In genomic region chr1:145785481-145785880, GRCh38 we compare ENCODE assay signal across 13 cellular contexts. TPM values are rescaled to one million over a fixed set of nuclear protein-coding genes. Genes with fewer than 3 reads are reported as not detected.
DNase-seq lines count a peak whose midpoint lies in the region; ATAC-seq, FAIRE-seq and TF ChIP-seq lines count a peak whose summit lies in the region.
"Had no signal": no experiment of that assay in that cellular context is flagged by ENCODE, and none has a peak within 500 bp of the region (broad histone marks: within the 10 kb centered on the region; RNA-seq: fewer than 3 reads in every experiment).

No MANE protein-coding gene starts in this region.

- POLR2A ChIA-PET in HepG2 (lab: Yijun Ruan, JAX): interaction anchor here (1.1 kb wide), 1 partner anchor 39 kb away, joined by 3 read pairs; the partner anchor contains the start of genes POLR3C and RNF115

- H3K27me3 ChIP-seq in right lobe of liver (no peaks in the 10 kb centered on the region), HepG2 (ENCODE audit: control insufficient read depth in 1 of 2, insufficient read depth in 2 of 2, low read length in 2 of 2) (no peaks in the 10 kb centered on the region; a peak in 1 of 5 replicates)

- H3K4me1 ChIP-seq in right lobe of liver: peaks cover 0 to 12% (median 3%) of the 10 kb centered on the region in 4 donors
- H3K4me1 ChIP-seq in HepG2 (ENCODE audit: insufficient read depth, low read length): peaks cover 12% of the 10 kb centered on the region
- peaks cover 9% of the 10 kb centered on the region for H3K4me1 ChIP-seq in mucosa of descending colon (ENCODE audit: low read depth)

- no peak overlapping the region for H3K9ac ChIP-seq in HepG2 (ENCODE audit: insufficient read depth, low read depth, low read length)

- no peaks in the 10 kb centered on the region for H3K9me3 ChIP-seq in right lobe of liver
- H3K9me3 ChIP-seq in HepG2 (ENCODE audit: low read length): no peaks in the 10 kb centered on the region
- H3K9me3 ChIP-seq in mucosa of descending colon: no peaks in the 10 kb centered on the region

- H3K36me3 ChIP-seq in right lobe of liver: no peaks in the 10 kb centered on the region
- peaks cover 5 to 6% of the 10 kb centered on the region in 2 experiments; a peak in 4 of 5 replicates for H3K36me3 ChIP-seq in HepG2 (replicated peaks in 1 of 2; ENCODE audit: control insufficient read depth in 1 of 2, insufficient read depth in 2 of 2, low read length in 2 of 2)
- no peaks in the 10 kb centered on the region for H3K36me3 ChIP-seq in mucosa of descending colon (ENCODE audit: low read depth)

- TF ChIP-seq POLR2A in right lobe of liver (IDR thresholded peaks at IDR 0.05): no peak
- no peak for TF ChIP-seq POLR2A in HepG2 (IDR thresholded peaks at IDR 0.05; ENCODE audit: insufficient read depth in 1 of 2, low read depth in 2 of 2, low read length in 2 of 2)

- no peaks in the 10 kb centered on the region for H4K20me1 ChIP-seq in HepG2 (ENCODE audit: insufficient read depth, low read length)

- BruUV-seq in HepG2 (replicated peaks; lab: Mats Ljungman, UMichigan): no TSS peak

- DNase-seq in right lobe of liver (no peak), HepG2 (ENCODE audit: low spot score) (no peak), choroid plexus epithelial cell (ENCODE audit: low read depth) (peak; percentile 42), mucosa of descending colon (no peak), GDM1 (lab: John Stamatoyannopoulos, UW) (no peak), SIG-M5 treated with dmso at 0.1 percent for 504 hours (lab: John Stamatoyannopoulos, UW; ENCODE audit: unreplicated experiment) (no peak), HPDE6-E6E7 (ENCODE audit: extremely low spot score) (no peak)
- DNase-seq in stimulated activated naive CD4-positive, alpha-beta T cell (lab: John Stamatoyannopoulos, UW): no peak
- DNase-seq: cortex of kidney; NCI-H187; stimulated activated CD4-positive, alpha-beta T cell treated with anti-CD3 and anti-CD28 coated beads, Interleukin-4, amount 100 ng/mL, for 24 hours; WERI-Rb-1 had no signal

- TF ChIP-seq EP300 in HepG2 (IDR thresholded peaks at IDR 0.05; ENCODE audit: low read depth in 2 of 2, low read length in 2 of 2): no peak
- no peak for TF ChIP-seq EP300 in HepG2 (CRISPR knock-in tag; IDR thresholded peaks at IDR 0.05; ENCODE audit: borderline replicate concordance)

- H2AFZ ChIP-seq in HepG2 (ENCODE audit: low read length): no peak overlapping the region

- intact Hi-C loops in right lobe of liver (cut with DNase I): no loop called here
- intact Hi-C loops in HepG2 (cut with micrococcal nuclease; ENCODE audit: unreplicated experiment): no loop called here
- intact Hi-C loops in mucosa of descending colon (cut with DNase I, micrococcal nuclease): no loop called here

- H3K27ac ChIP-seq in right lobe of liver: peak overlapping the region in 1 of 3 donors; percentile 57
- no peak overlapping the region for H3K27ac ChIP-seq in HepG2 (ENCODE audit: extremely low read length, insufficient read depth, low read length)
- H3K27ac ChIP-seq: WERI-Rb-1 had no signal

- WGBS in right lobe of liver (ENCODE audit: insufficient coverage, low coverage, low lambda C conversion rate, missing lambda C conversion rate): 70% methylated on average over 2 of the region's 2 CpGs
- 76% methylated on average over 2 of the region's 2 CpGs for WGBS in HepG2 (ENCODE audit: low lambda C conversion rate)

- CTCF ChIA-PET in HepG2 (lab: Yijun Ruan, JAX; ENCODE audit: low intra/inter-chr PET ratio, low total read pairs): no interaction called here

- in situ Hi-C loops in HepG2 (cut with HindIII; ENCODE audit: extremely low pct_ligation_motif_present, low pct_unique_long_range_greater_than_20kb): no loop called here

- TF ChIP-seq CTCF in right lobe of liver (IDR thresholded peaks at IDR 0.05) (no peak), HepG2 (CRISPR knock-in tag; IDR thresholded peaks at IDR 0.05) (no peak), choroid plexus epithelial cell (conservative IDR thresholded peaks at IDR 0.05; ENCODE audit: low read depth, low read length) (no peak), mucosa of descending colon (IDR thresholded peaks at IDR 0.05) (no peak)

- H3K4me3 ChIP-seq in right lobe of liver: no peak overlapping the region
- H3K4me3 ChIP-seq in HepG2 (replicated peaks in 1 of 3; ENCODE audit: insufficient read depth in 1 of 3, low read depth in 2 of 3, low read length in 3 of 3): no peak overlapping the region
- no peak overlapping the region for H3K4me3 ChIP-seq in choroid plexus epithelial cell (ENCODE audit: low read depth, low read length)
- no peak overlapping the region for H3K4me3 ChIP-seq in mucosa of descending colon

- ATAC-seq in right lobe of liver: peak in 3 of 4 donors; percentile 28 to 67 (median 48)
- ATAC-seq in HepG2: no peak
- peak; percentile 75 for ATAC-seq in mucosa of descending colon

- no peak for TF ChIP-seq RAD21 in HepG2 (CRISPR knock-in tag; IDR thresholded peaks at IDR 0.05)

- no peak overlapping the region for H3K4me2 ChIP-seq in HepG2 (ENCODE audit: low read depth, low read length)

- no peaks in the 10 kb centered on the region for H3K79me2 ChIP-seq in HepG2 (ENCODE audit: insufficient read depth, low read length)

- FAIRE-seq in HepG2 (lab: Jason Lieb, UNC): no peak
- FAIRE-seq: HTR-8/SVneo had no signal

RNA-seq across cellular contexts. Expression of gene RNF115, which starts 38.4 kb away (rescaled TPM):
- total RNA-seq in right lobe of liver (10 to 100 TPM in 2 of 6 experiments, 1 to 10 TPM in 4; 5.3 to 10.3 (median 8.0) TPM), HepG2 (2016; rRNA removed; fragmentation: Illumina TruSeq; extraction: Trizol) (7.8 and 10.1 TPM in 2 replicates), mucosa of descending colon (10 to 100 TPM in 1 of 3 donors, 1 to 10 TPM in 2; 8.3 to 13.6 (median 8.8) TPM)
- 2.2 and 2.4 TPM in 2 replicates for total RNA-seq in HepG2 (2016; cell fraction: cytosol; rRNA removed; fragmentation: Illumina TruSeq; extraction: Trizol; ENCODE audit: low read depth)
- 8.6 and 9.5 TPM in 2 replicates for total RNA-seq in HepG2 (2016; cell fraction: insoluble cytoplasmic fraction; rRNA removed; fragmentation: Illumina TruSeq; extraction: Trizol)
- total RNA-seq in HepG2 (2016; cell fraction: membrane; rRNA removed; fragmentation: Illumina TruSeq; extraction: Trizol): 6.1 and 6.2 TPM in 2 replicates
- total RNA-seq in HepG2 (2016; cell fraction: nucleus; rRNA removed; fragmentation: Illumina TruSeq; extraction: Trizol): 10.9 and 11.6 TPM in 2 replicates
- 4.6 and 6.0 TPM in 2 replicates for polyA plus RNA-seq in HepG2 (2011; rRNA removed)
- polyA plus RNA-seq in HepG2 (2011; cell fraction: cytosol; rRNA removed): 2.3 and 3.0 TPM in 2 replicates
- polyA plus RNA-seq in HepG2 (2011; cell fraction: nucleus; rRNA removed): 3.0 and 4.1 TPM in 2 replicates
- polyA plus RNA-seq in HepG2 (2012): 4.1 and 5.7 TPM in 2 replicates
- polyA plus RNA-seq in HepG2 (2016; cell fraction: cytosol; fragmentation: Illumina TruSeq; extraction: Trizol; ENCODE audit: low read depth): 2.9 and 3.4 TPM in 2 replicates
- 11.8 and 12.2 TPM in 2 replicates for polyA plus RNA-seq in HepG2 (2016; cell fraction: insoluble cytoplasmic fraction; fragmentation: Illumina TruSeq; extraction: Trizol; ENCODE audit: low read depth)
- polyA plus RNA-seq in HepG2 (2016; cell fraction: membrane; fragmentation: Illumina TruSeq; extraction: Trizol; ENCODE audit: low read depth): 7.2 and 8.6 TPM in 2 replicates
- 15.3 and 16.4 TPM in 2 replicates for polyA plus RNA-seq in HepG2 (2016; cell fraction: nucleus; fragmentation: Illumina TruSeq; extraction: Trizol; ENCODE audit: insufficient read depth, low read depth)
- 3.6 and 12.3 TPM in 2 replicates for polyA minus RNA-seq in HepG2 (2011; rRNA and poly(A)+ RNA removed; ENCODE audit: low replicate concordance)
- polyA minus RNA-seq in HepG2 (2011; cell fraction: cytosol; rRNA and poly(A)+ RNA removed): 2.1 and 2.6 TPM in 2 replicates
- 11.2 and 12.9 TPM in 2 replicates for polyA minus RNA-seq in HepG2 (2011; cell fraction: nucleus; rRNA and poly(A)+ RNA removed)

RNA-seq across cellular contexts. Expression of gene POLR3C, which starts 38.5 kb away (rescaled TPM):
- 10 to 100 TPM in 3 of 6 experiments, 1 to 10 TPM in 3; 7.7 to 17.0 (median 11.2) TPM for total RNA-seq in right lobe of liver
- total RNA-seq in HepG2 (2016; rRNA removed; fragmentation: Illumina TruSeq; extraction: Trizol): 24.3 TPM in 2 replicates
- 11.5 and 13.9 TPM in 2 replicates for total RNA-seq in HepG2 (2016; cell fraction: cytosol; rRNA removed; fragmentation: Illumina TruSeq; extraction: Trizol; ENCODE audit: low read depth)
- 22.9 and 26.4 TPM in 2 replicates for total RNA-seq in HepG2 (2016; cell fraction: insoluble cytoplasmic fraction; rRNA removed; fragmentation: Illumina TruSeq; extraction: Trizol)
- 14.2 and 15.1 TPM in 2 replicates for total RNA-seq in HepG2 (2016; cell fraction: membrane; rRNA removed; fragmentation: Illumina TruSeq; extraction: Trizol)
- total RNA-seq in HepG2 (2016; cell fraction: nucleus; rRNA removed; fragmentation: Illumina TruSeq; extraction: Trizol): 16.6 and 16.7 TPM in 2 replicates
- 15.0 and 15.5 TPM in 2 replicates for polyA plus RNA-seq in HepG2 (2011; rRNA removed)
- 13.3 and 17.9 TPM in 2 replicates for polyA plus RNA-seq in HepG2 (2011; cell fraction: cytosol; rRNA removed)
- 23.1 and 24.9 TPM in 2 replicates for polyA plus RNA-seq in HepG2 (2011; cell fraction: nucleus; rRNA removed)
- 14.2 and 14.7 TPM in 2 replicates for polyA plus RNA-seq in HepG2 (2012)
- 6.9 and 9.5 TPM in 2 replicates for polyA plus RNA-seq in HepG2 (2016; cell fraction: cytosol; fragmentation: Illumina TruSeq; extraction: Trizol; ENCODE audit: low read depth)
- polyA plus RNA-seq in HepG2 (2016; cell fraction: insoluble cytoplasmic fraction; fragmentation: Illumina TruSeq; extraction: Trizol; ENCODE audit: low read depth): 28.8 and 29.9 TPM in 2 replicates
- 9.7 and 12.5 TPM in 2 replicates for polyA plus RNA-seq in HepG2 (2016; cell fraction: membrane; fragmentation: Illumina TruSeq; extraction: Trizol; ENCODE audit: low read depth)
- 24.4 and 27.3 TPM in 2 replicates for polyA plus RNA-seq in HepG2 (2016; cell fraction: nucleus; fragmentation: Illumina TruSeq; extraction: Trizol; ENCODE audit: insufficient read depth, low read depth)
- polyA minus RNA-seq in HepG2 (2011; rRNA and poly(A)+ RNA removed; ENCODE audit: low replicate concordance): 22.4 and 66.8 TPM in 2 replicates
- polyA minus RNA-seq in HepG2 (2011; cell fraction: cytosol; rRNA and poly(A)+ RNA removed): 8.3 and 13.6 TPM in 2 replicates
- polyA minus RNA-seq in HepG2 (2011; cell fraction: nucleus; rRNA and poly(A)+ RNA removed): 24.7 and 35.2 TPM in 2 replicates
- 10 to 100 TPM; 17.5 to 24.0 (median 23.0) TPM for total RNA-seq in mucosa of descending colon

RNA-seq across cellular contexts. Expression of gene NUDT17, which starts 59.9 kb away (rescaled TPM):
- 1 to 10 TPM in 3 of 6 experiments, under 1 TPM in 3; 0.51 to 2.2 (median 1.0) TPM for total RNA-seq in right lobe of liver
- 2.6 TPM in 2 replicates for total RNA-seq in HepG2 (2016; rRNA removed; fragmentation: Illumina TruSeq; extraction: Trizol)
- 0.18 and 0.81 TPM in 2 replicates for total RNA-seq in HepG2 (2016; cell fraction: cytosol; rRNA removed; fragmentation: Illumina TruSeq; extraction: Trizol; ENCODE audit: low read depth)
- total RNA-seq in HepG2 (2016; cell fraction: insoluble cytoplasmic fraction; rRNA removed; fragmentation: Illumina TruSeq; extraction: Trizol): 1.8 and 2.7 TPM in 2 replicates
- total RNA-seq in HepG2 (2016; cell fraction: membrane; rRNA removed; fragmentation: Illumina TruSeq; extraction: Trizol): 1.2 and 1.3 TPM in 2 replicates
- 2.6 and 4.1 TPM in 2 replicates for total RNA-seq in HepG2 (2016; cell fraction: nucleus; rRNA removed; fragmentation: Illumina TruSeq; extraction: Trizol)
- polyA plus RNA-seq in HepG2 (2011; rRNA removed): 5.7 and 5.8 TPM in 2 replicates
- polyA plus RNA-seq in HepG2 (2011; cell fraction: cytosol; rRNA removed): 3.2 and 4.8 TPM in 2 replicates
- polyA plus RNA-seq in HepG2 (2011; cell fraction: nucleus; rRNA removed): 17.3 and 18.1 TPM in 2 replicates
- polyA plus RNA-seq in HepG2 (2012): 2.8 and 3.1 TPM in 2 replicates
- 0.42 and 0.78 TPM in 2 replicates for polyA plus RNA-seq in HepG2 (2016; cell fraction: cytosol; fragmentation: Illumina TruSeq; extraction: Trizol; ENCODE audit: low read depth)
- polyA plus RNA-seq in HepG2 (2016; cell fraction: insoluble cytoplasmic fraction; fragmentation: Illumina TruSeq; extraction: Trizol; ENCODE audit: low read depth): 2.2 and 2.8 TPM in 2 replicates
- polyA plus RNA-seq in HepG2 (2016; cell fraction: membrane; fragmentation: Illumina TruSeq; extraction: Trizol; ENCODE audit: low read depth): 1.3 and 1.4 TPM in 2 replicates
- 7.6 and 8.5 TPM in 2 replicates for polyA plus RNA-seq in HepG2 (2016; cell fraction: nucleus; fragmentation: Illumina TruSeq; extraction: Trizol; ENCODE audit: insufficient read depth, low read depth)
- polyA minus RNA-seq in HepG2 (2011; rRNA and poly(A)+ RNA removed; ENCODE audit: low replicate concordance): 1.4 and 4.4 TPM in 2 replicates
- polyA minus RNA-seq in HepG2 (2011; cell fraction: cytosol; rRNA and poly(A)+ RNA removed): 0.79 TPM in 1 of 2 replicates, not detected in the other
- polyA minus RNA-seq in HepG2 (2011; cell fraction: nucleus; rRNA and poly(A)+ RNA removed): 2.6 and 3.5 TPM in 2 replicates
- total RNA-seq in mucosa of descending colon: 1 to 10 TPM; 1.1 to 2.5 (median 1.3) TPM
